8 cellular contexts compared by ENCODE assay signal in genomic region chr2:37168217-37168981, GRCh38. TPM values are rescaled to one million over a fixed set of nuclear protein-coding genes. Genes with fewer than 3 reads are reported as not detected.
DNase-seq lines count a peak whose midpoint lies in the region; ATAC-seq, FAIRE-seq and TF ChIP-seq lines count a peak whose summit lies in the region.

No MANE protein-coding gene starts in this region.

- H3K36me3 ChIP-seq in heart right ventricle (no peaks in the 10 kb centered on the region), small intestine (ENCODE audit: control insufficient read depth in 2 of 2, insufficient read depth in 2 of 2, low read length in 2 of 2) (no peaks in the 10 kb centered on the region)

- 54 to 57% methylated on average over 17 of the region's 17 CpGs for WGBS in heart right ventricle, 2 donors
- WGBS in small intestine, 3 donors: 37 to 57% (median 49%) methylated on average over 17 of the region's 17 CpGs

- DNase-seq in DMS53 (lab: John Stamatoyannopoulos, UW) (peak; percentile 53), NCI-H2196 treated with DMSO at 0.1 percent for 48 hours (lab: John Stamatoyannopoulos, UW; ENCODE audit: unreplicated experiment) (peak; percentile 9), heart right ventricle (no peak), small intestine (peak; percentile 48), H4 (ENCODE audit: low spot score) (no peak)
- DNase-seq in activated naive CD4-positive, alpha-beta T cell treated with anti-CD3 and anti-CD28 coated beads, Interleukin-2, amount 50 U/mL, for 72 hours (ENCODE audit: low spot score in 2 of 2): no peak

- TF ChIP-seq CTCF in heart right ventricle (IDR thresholded peaks at IDR 0.05): peak; percentile 42 to 81 (median 72)

- H3K9me3 Mint-ChIP-seq in activated naive CD4-positive, alpha-beta T cell treated with anti-CD3 and anti-CD28 coated beads, Interleukin-2, amount 50 U/mL, for 72 hours: peaks cover 10 to 13% of the 10 kb centered on the region in 2 donors

- intact Hi-C loops in heart right ventricle (cut with DNase I): loop anchor here in 1 of 10 donors (5.0 kb wide), 1 partner anchor 719 kb away; no protein-coding TSS in a partner anchor

- peaks cover 6 to 13% of the 10 kb centered on the region in 2 donors for H3K36me3 Mint-ChIP-seq in activated naive CD4-positive, alpha-beta T cell treated with anti-CD3 and anti-CD28 coated beads, Interleukin-2, amount 50 U/mL, for 72 hours

- H3K27me3 ChIP-seq in heart right ventricle (no peaks in the 10 kb centered on the region), small intestine (ENCODE audit: control insufficient read depth in 2 of 2, insufficient read depth in 2 of 2, low read length in 2 of 2) (no peaks in the 10 kb centered on the region)

- no peak for FAIRE-seq in small intestine (lab: Jason Lieb, UNC)

- H3K4me3 ChIP-seq in heart right ventricle (no peak overlapping the region), small intestine (ENCODE audit: low read depth in 1 of 2, low read length in 2 of 2) (peak overlapping the region in 1 of 2 donors; percentile 19)

- H3K4me1 ChIP-seq in heart right ventricle (peaks cover 0 to 4% (median 0%) of the 10 kb centered on the region in 9 donors), small intestine (ENCODE audit: control insufficient read depth in 2 of 2, insufficient read depth in 1 of 2, low read depth in 1 of 2, low read length in 1 of 2) (no peaks in the 10 kb centered on the region)

- no peak overlapping the region for H3K27ac Mint-ChIP-seq in activated naive CD4-positive, alpha-beta T cell treated with anti-CD3 and anti-CD28 coated beads, Interleukin-2, amount 50 U/mL, for 72 hours

- H3K27ac ChIP-seq in heart right ventricle: no peak overlapping the region
- H3K27ac ChIP-seq in small intestine (ENCODE audit: low read depth in 1 of 2, low read length in 1 of 2): peak overlapping the region; percentile 79 to 89

- peak; percentile 57 for ATAC-seq in GM21529 (IDR thresholded peaks at IDR 0.05; ENCODE audit: unreplicated experiment)
- peak; percentile 82 to 86 for ATAC-seq in activated naive CD4-positive, alpha-beta T cell treated with anti-CD3 and anti-CD28 coated beads, Interleukin-2, amount 50 U/mL, for 72 hours
- ATAC-seq in heart right ventricle: peak in 3 of 8 donors; percentile 57 to 62 (median 61)
- ATAC-seq in HG02970 (IDR thresholded peaks at IDR 0.05; ENCODE audit: low FRiP score, unreplicated experiment): no peak

- H3K9me3 ChIP-seq in heart right ventricle: peaks cover 0 to 22% (median 0%) of the 10 kb centered on the region in 11 donors
- H3K9me3 ChIP-seq in small intestine (ENCODE audit: control insufficient read depth, low read depth): no peaks in the 10 kb centered on the region

RNA-seq across cellular contexts. Expression of gene EIF2AK2, which starts 11.6 kb away (rescaled TPM):
- 10 to 100 TPM; 32.0 to 68.6 TPM for total RNA-seq in activated naive CD4-positive, alpha-beta T cell treated with anti-CD3 and anti-CD28 coated beads, Interleukin-2, amount 50 U/mL, for 72 hours
- 10 to 100 TPM; 18.6 to 31.1 (median 24.2) TPM for total RNA-seq in heart right ventricle
- 1 to 10 TPM; 2.4 to 5.7 TPM for polyA plus RNA-seq in heart right ventricle
- polyA plus RNA-seq in small intestine: 10 to 100 TPM in 1 of 3 donors, 1 to 10 TPM in 2; 4.3 to 10.8 (median 5.8) TPM
- 15.0 and 18.5 TPM in 2 replicates for total RNA-seq in H4 (2014; rRNA removed; shearing (Covaris generic))

RNA-seq across cellular contexts. Expression of gene SULT6B1, which starts 20.1 kb away (rescaled TPM):
- total RNA-seq in activated naive CD4-positive, alpha-beta T cell treated with anti-CD3 and anti-CD28 coated beads, Interleukin-2, amount 50 U/mL, for 72 hours: not detected
- total RNA-seq in heart right ventricle: not detected
- polyA plus RNA-seq in heart right ventricle (not detected), small intestine (not detected)
- total RNA-seq in H4 (2014; rRNA removed; shearing (Covaris generic)): 0.66 TPM in 1 of 2 replicates, not detected in the other

RNA-seq across cellular contexts. Expression of gene CEBPZOS, which starts 27.9 kb away (rescaled TPM):
- total RNA-seq in activated naive CD4-positive, alpha-beta T cell treated with anti-CD3 and anti-CD28 coated beads, Interleukin-2, amount 50 U/mL, for 72 hours: 10 to 100 TPM; 29.1 to 46.9 TPM
- 10 to 100 TPM; 54.2 to 68.2 (median 60.3) TPM for total RNA-seq in heart right ventricle
- polyA plus RNA-seq in heart right ventricle (100 to 1,000 TPM in 1 of 2 donors, 10 to 100 TPM in 1; 27.3 to 190 TPM), small intestine (10 to 100 TPM; 25.9 to 52.8 (median 38.2) TPM)
- total RNA-seq in H4 (2014; rRNA removed; shearing (Covaris generic)): 7.2 and 8.8 TPM in 2 replicates

Comparison
In these comparisons a context has a peak if more than half of its experiments do, and no peak if none do; other contexts are left out.
1. DNase-seq: peak in DMS53 (single experiment), NCI-H2196 treated with DMSO at 0.1 percent for 48 hours (single experiment) and small intestine (single experiment); none in activated naive CD4-positive, alpha-beta T cell treated with anti-CD3 and anti-CD28 coated beads, Interleukin-2, amount 50 U/mL, for 72 hours (0 of 2), heart right ventricle (0 of 2) and H4 (single experiment).
2. H3K27ac ChIP-seq: peak in small intestine (2 of 2); none in heart right ventricle (0 of 10).